In genomic region chr7:27148776-27149641, GRCh38 we compare ENCODE assay signal across 1 cellular context.
TF ChIP-seq lines count a peak whose summit lies in the region.

No MANE protein-coding gene starts in this region.

TF ChIP-seq in IMR-90, 13 proteins besides CTCF, POLR2A, EP300 and RAD21:
- TF ChIP-seq CEBPB (IDR thresholded peaks at IDR 0.05; ENCODE audit: low read depth, low read length) (no peak), MAZ (IDR thresholded peaks at IDR 0.05; ENCODE audit: borderline replicate concordance, low read depth, low read length) (no peak), ELK1 (IDR thresholded peaks at IDR 0.05; ENCODE audit: borderline replicate concordance, low read depth, low read length) (no peak), BHLHE40 (IDR thresholded peaks at IDR 0.05; ENCODE audit: low read depth, low read length) (no peak), RFX5 (IDR thresholded peaks at IDR 0.05; ENCODE audit: low read depth, low read length) (no peak)
